1 cellular context compared by ENCODE assay signal in the genomic region with DNA sequence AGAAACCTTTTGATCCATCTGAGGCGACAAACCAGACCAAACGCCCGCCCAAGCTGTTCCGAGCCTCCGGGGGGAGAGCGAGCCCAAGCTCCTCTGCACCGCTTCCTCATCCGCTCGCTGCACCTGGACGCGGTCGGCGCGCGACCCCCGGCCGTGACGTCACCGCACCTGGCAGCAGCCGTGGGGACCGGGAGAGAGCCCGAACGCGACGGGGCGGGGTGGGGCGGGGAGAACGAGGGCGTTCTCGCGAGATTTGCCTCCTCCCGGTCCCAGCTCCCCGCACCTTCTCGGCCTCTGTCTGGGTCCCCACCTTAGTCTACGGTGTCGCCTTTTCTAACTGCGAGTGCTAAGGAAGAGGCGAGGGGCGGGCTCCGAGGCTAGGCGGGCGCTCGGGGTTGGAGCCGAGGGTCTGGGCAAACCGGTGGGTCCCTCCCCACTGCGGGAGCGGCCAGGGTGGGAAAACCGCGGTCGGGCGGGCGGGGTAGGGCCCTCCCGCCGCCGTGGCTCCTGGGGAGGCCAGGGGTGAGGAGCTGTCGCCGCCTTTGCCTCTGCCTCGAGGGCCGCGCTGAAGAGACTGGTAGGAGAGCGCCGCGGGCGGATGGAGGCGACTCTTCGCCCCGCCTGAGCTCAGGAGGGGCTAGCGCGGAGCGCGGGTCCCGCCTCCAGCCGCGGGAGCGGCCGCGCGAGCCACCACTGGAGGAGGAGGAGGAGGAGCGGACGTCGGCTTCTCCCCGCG.
TF ChIP-seq lines count a peak whose summit lies in the region.

A gene with protein sequence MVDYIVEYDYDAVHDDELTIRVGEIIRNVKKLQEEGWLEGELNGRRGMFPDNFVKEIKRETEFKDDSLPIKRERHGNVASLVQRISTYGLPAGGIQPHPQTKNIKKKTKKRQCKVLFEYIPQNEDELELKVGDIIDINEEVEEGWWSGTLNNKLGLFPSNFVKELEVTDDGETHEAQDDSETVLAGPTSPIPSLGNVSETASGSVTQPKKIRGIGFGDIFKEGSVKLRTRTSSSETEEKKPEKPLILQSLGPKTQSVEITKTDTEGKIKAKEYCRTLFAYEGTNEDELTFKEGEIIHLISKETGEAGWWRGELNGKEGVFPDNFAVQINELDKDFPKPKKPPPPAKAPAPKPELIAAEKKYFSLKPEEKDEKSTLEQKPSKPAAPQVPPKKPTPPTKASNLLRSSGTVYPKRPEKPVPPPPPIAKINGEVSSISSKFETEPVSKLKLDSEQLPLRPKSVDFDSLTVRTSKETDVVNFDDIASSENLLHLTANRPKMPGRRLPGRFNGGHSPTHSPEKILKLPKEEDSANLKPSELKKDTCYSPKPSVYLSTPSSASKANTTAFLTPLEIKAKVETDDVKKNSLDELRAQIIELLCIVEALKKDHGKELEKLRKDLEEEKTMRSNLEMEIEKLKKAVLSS (plus strand): TSS at position 293 of the 736 bp plus-strand sequence. CDS start 456 bp downstream, outside the sequence.

TF ChIP-seq in HepG2, 621 proteins besides CTCF, POLR2A, EP300 and RAD21 (continued from another document):
- TF ChIP-seq NFKBIZ (CRISPR knock-in tag; IDR thresholded peaks at IDR 0.05) (no peak; the same call in 1 of the 2 replicates), SIN3A (IDR thresholded peaks at IDR 0.05; ENCODE audit: borderline replicate concordance, low read depth, low read length) (0 out of 2 replicates have a peak, but pooled peaks have one; percentile 16), ZSCAN25 (CRISPR knock-in tag; IDR thresholded peaks at IDR 0.05) (peak; percentile 67; the same call in 1 of the 2 replicates), ZNF350 (CRISPR knock-in tag; IDR thresholded peaks at IDR 0.05; ENCODE audit: borderline replicate concordance, low read depth) (peak; percentile 36; the same call in 1 of the 2 replicates), FOXC1 (CRISPR knock-in tag; IDR thresholded peaks at IDR 0.05; ENCODE audit: borderline replicate concordance) (peak; percentile 10; the same call in 1 of the 2 replicates), ZNF430 (CRISPR knock-in tag; IDR thresholded peaks at IDR 0.05) (peak; percentile 95), CENPX (CRISPR knock-in tag; IDR thresholded peaks at IDR 0.05) (no peak), ZBTB20 (CRISPR knock-in tag; IDR thresholded peaks at IDR 0.05; ENCODE audit: borderline replicate concordance, low read depth) (no peak), NFE2L1 (CRISPR knock-in tag; IDR thresholded peaks at IDR 0.05; ENCODE audit: borderline replicate concordance) (no peak), ZFAT (CRISPR knock-in tag; conservative IDR thresholded peaks at IDR 0.05) (no peak; the same call in 1 of the 2 replicates), JDP2 (CRISPR knock-in tag; IDR thresholded peaks at IDR 0.05; ENCODE audit: borderline replicate concordance) (no peak; the same call in 1 of the 2 replicates), CREM (IDR thresholded peaks at IDR 0.05) (peak; percentile 75; the same call in 1 of the 2 replicates), CREM (CRISPR knock-in tag; IDR thresholded peaks at IDR 0.05) (peak; percentile 71), ZNF780A (CRISPR knock-in tag; IDR thresholded peaks at IDR 0.05) (peak; percentile 87; the same call in 1 of the 2 replicates), HMGA1 (CRISPR knock-in tag; conservative IDR thresholded peaks at IDR 0.05) (no peak), ZNF251 (CRISPR knock-in tag; IDR thresholded peaks at IDR 0.05) (peak; percentile 55), ZBTB7B (CRISPR knock-in tag; IDR thresholded peaks at IDR 0.05) (peak; percentile 98), ZFP41 (CRISPR knock-in tag; IDR thresholded peaks at IDR 0.05; ENCODE audit: borderline replicate concordance) (0 out of 2 replicates have a peak, but pooled peaks have one; percentile 16), REL (CRISPR knock-in tag; conservative IDR thresholded peaks at IDR 0.05) (no peak; the same call in 1 of the 2 replicates), ZNF224 (CRISPR knock-in tag; IDR thresholded peaks at IDR 0.05) (peak; percentile 28; the same call in 1 of the 2 replicates), SAP130 (CRISPR knock-in tag; IDR thresholded peaks at IDR 0.05; ENCODE audit: low read depth) (peak; percentile 86), ZNF383 (CRISPR knock-in tag; IDR thresholded peaks at IDR 0.05; ENCODE audit: borderline replicate concordance) (0 out of 2 replicates have a peak, but pooled peaks have one; percentile 56), ZC3H13 (CRISPR knock-in tag; IDR thresholded peaks at IDR 0.05) (peak; percentile 91), TEAD3 (CRISPR knock-in tag; optimal IDR thresholded peaks at IDR 0.05; ENCODE audit: borderline replicate concordance) (peak; percentile 6), CHD4 (IDR thresholded peaks at IDR 0.05; ENCODE audit: borderline replicate concordance, low read length) (0 out of 2 replicates have a peak, but pooled peaks have one; percentile 51), ASH2L (IDR thresholded peaks at IDR 0.05; ENCODE audit: insufficient read length, low read depth, low read length) (peak; percentile 96), CC2D1A (CRISPR knock-in tag; IDR thresholded peaks at IDR 0.05) (0 out of 2 replicates have a peak, but pooled peaks have one; percentile 15)
- TF ChIP-seq, protein P1, sequence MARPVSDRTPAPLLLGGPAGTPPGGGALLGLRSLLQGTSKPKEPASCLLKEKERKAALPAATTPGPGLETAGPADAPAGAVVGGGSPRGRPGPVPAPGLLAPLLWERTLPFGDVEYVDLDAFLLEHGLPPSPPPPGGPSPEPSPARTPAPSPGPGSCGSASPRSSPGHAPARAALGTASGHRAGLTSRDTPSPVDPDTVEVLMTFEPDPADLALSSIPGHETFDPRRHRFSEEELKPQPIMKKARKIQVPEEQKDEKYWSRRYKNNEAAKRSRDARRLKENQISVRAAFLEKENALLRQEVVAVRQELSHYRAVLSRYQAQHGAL (CRISPR knock-in tag; IDR thresholded peaks at IDR 0.05; ENCODE audit: not compliant biosample characterization): peak; percentile 23
- TF ChIP-seq, protein P2, sequence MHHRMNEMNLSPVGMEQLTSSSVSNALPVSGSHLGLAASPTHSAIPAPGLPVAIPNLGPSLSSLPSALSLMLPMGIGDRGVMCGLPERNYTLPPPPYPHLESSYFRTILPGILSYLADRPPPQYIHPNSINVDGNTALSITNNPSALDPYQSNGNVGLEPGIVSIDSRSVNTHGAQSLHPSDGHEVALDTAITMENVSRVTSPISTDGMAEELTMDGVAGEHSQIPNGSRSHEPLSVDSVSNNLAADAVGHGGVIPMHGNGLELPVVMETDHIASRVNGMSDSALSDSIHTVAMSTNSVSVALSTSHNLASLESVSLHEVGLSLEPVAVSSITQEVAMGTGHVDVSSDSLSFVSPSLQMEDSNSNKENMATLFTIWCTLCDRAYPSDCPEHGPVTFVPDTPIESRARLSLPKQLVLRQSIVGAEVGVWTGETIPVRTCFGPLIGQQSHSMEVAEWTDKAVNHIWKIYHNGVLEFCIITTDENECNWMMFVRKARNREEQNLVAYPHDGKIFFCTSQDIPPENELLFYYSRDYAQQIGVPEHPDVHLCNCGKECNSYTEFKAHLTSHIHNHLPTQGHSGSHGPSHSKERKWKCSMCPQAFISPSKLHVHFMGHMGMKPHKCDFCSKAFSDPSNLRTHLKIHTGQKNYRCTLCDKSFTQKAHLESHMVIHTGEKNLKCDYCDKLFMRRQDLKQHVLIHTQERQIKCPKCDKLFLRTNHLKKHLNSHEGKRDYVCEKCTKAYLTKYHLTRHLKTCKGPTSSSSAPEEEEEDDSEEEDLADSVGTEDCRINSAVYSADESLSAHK (CRISPR knock-in tag; IDR thresholded peaks at IDR 0.05; ENCODE audit: borderline replicate concordance): no peak; the same call in 1 of the 2 replicates
- TF ChIP-seq, protein P3, sequence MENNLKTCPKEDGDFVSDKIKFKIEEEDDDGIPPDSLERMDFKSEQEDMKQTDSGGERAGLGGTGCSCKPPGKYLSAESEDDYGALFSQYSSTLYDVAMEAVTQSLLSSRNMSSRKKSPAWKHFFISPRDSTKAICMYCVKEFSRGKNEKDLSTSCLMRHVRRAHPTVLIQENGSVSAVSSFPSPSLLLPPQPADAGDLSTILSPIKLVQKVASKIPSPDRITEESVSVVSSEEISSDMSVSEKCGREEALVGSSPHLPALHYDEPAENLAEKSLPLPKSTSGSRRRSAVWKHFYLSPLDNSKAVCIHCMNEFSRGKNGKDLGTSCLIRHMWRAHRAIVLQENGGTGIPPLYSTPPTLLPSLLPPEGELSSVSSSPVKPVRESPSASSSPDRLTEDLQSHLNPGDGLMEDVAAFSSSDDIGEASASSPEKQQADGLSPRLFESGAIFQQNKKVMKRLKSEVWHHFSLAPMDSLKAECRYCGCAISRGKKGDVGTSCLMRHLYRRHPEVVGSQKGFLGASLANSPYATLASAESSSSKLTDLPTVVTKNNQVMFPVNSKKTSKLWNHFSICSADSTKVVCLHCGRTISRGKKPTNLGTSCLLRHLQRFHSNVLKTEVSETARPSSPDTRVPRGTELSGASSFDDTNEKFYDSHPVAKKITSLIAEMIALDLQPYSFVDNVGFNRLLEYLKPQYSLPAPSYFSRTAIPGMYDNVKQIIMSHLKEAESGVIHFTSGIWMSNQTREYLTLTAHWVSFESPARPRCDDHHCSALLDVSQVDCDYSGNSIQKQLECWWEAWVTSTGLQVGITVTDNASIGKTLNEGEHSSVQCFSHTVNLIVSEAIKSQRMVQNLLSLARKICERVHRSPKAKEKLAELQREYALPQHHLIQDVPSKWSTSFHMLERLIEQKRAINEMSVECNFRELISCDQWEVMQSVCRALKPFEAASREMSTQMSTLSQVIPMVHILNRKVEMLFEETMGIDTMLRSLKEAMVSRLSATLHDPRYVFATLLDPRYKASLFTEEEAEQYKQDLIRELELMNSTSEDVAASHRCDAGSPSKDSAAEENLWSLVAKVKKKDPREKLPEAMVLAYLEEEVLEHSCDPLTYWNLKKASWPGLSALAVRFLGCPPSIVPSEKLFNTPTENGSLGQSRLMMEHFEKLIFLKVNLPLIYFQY (CRISPR knock-in tag; IDR thresholded peaks at IDR 0.05; ENCODE audit: borderline replicate concordance): no peak; the same call in 1 of the 2 replicates
- TF ChIP-seq, protein P4, sequence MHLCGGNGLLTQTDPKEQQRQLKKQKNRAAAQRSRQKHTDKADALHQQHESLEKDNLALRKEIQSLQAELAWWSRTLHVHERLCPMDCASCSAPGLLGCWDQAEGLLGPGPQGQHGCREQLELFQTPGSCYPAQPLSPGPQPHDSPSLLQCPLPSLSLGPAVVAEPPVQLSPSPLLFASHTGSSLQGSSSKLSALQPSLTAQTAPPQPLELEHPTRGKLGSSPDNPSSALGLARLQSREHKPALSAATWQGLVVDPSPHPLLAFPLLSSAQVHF (CRISPR knock-in tag; IDR thresholded peaks at IDR 0.05): no peak
- TF ChIP-seq, protein P5, sequence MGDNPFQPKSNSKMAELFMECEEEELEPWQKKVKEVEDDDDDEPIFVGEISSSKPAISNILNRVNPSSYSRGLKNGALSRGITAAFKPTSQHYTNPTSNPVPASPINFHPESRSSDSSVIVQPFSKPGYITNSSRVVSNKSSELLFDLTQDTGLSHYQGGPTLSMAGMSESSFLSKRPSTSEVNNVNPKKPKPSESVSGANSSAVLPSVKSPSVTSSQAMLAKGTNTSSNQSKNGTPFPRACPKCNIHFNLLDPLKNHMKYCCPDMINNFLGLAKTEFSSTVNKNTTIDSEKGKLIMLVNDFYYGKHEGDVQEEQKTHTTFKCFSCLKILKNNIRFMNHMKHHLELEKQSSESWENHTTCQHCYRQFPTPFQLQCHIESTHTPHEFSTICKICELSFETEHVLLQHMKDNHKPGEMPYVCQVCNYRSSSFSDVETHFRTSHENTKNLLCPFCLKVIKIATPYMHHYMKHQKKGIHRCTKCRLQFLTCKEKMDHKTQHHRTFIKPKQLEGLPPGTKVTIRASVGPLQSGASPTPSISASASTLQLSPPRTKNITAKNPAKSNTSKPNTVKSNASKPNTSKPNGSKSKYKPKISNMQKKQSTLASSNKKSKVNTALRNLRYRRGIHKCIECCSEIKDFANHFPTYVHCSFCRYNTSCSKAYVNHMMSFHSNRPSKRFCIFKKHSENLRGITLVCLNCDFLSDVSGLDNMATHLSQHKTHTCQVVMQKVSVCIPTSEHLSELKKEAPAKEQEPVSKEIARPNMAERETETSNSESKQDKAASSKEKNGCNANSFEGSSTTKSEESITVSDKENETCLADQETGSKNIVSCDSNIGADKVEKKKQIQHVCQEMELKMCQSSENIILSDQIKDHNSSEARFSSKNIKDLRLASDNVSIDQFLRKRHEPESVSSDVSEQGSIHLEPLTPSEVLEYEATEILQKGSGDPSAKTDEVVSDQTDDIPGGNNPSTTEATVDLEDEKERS (CRISPR knock-in tag; IDR thresholded peaks at IDR 0.05): peak; percentile 82
- TF ChIP-seq, protein P6, sequence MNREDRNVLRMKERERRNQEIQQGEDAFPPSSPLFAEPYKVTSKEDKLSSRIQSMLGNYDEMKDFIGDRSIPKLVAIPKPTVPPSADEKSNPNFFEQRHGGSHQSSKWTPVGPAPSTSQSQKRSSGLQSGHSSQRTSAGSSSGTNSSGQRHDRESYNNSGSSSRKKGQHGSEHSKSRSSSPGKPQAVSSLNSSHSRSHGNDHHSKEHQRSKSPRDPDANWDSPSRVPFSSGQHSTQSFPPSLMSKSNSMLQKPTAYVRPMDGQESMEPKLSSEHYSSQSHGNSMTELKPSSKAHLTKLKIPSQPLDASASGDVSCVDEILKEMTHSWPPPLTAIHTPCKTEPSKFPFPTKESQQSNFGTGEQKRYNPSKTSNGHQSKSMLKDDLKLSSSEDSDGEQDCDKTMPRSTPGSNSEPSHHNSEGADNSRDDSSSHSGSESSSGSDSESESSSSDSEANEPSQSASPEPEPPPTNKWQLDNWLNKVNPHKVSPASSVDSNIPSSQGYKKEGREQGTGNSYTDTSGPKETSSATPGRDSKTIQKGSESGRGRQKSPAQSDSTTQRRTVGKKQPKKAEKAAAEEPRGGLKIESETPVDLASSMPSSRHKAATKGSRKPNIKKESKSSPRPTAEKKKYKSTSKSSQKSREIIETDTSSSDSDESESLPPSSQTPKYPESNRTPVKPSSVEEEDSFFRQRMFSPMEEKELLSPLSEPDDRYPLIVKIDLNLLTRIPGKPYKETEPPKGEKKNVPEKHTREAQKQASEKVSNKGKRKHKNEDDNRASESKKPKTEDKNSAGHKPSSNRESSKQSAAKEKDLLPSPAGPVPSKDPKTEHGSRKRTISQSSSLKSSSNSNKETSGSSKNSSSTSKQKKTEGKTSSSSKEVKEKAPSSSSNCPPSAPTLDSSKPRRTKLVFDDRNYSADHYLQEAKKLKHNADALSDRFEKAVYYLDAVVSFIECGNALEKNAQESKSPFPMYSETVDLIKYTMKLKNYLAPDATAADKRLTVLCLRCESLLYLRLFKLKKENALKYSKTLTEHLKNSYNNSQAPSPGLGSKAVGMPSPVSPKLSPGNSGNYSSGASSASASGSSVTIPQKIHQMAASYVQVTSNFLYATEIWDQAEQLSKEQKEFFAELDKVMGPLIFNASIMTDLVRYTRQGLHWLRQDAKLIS (CRISPR knock-in tag; IDR thresholded peaks at IDR 0.05): peak; percentile 39; the same call in 1 of the 2 replicates
- TF ChIP-seq, protein P7, sequence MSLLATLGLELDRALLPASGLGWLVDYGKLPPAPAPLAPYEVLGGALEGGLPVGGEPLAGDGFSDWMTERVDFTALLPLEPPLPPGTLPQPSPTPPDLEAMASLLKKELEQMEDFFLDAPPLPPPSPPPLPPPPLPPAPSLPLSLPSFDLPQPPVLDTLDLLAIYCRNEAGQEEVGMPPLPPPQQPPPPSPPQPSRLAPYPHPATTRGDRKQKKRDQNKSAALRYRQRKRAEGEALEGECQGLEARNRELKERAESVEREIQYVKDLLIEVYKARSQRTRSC (CRISPR knock-in tag; IDR thresholded peaks at IDR 0.05; ENCODE audit: low read depth): no peak
TF ChIP-seq in HepG2: peak in this region for 339.
